Comparison of ENCODE assay signal across 8 cellular contexts in genomic region chr6:4155848-4156466, GRCh38.
DNase-seq lines count a peak whose midpoint lies in the region; ATAC-seq lines count a peak whose summit lies in the region.

No MANE protein-coding gene starts in this region.

- DNase-seq in AG08395 (ENCODE audit: low spot score) (peak; percentile 83), HPDE6-E6E7 (ENCODE audit: extremely low spot score) (peak; percentile 76), NCI-H82 treated with DMSO at 0.1 percent for 48 hours (lab: John Stamatoyannopoulos, UW; ENCODE audit: unreplicated experiment) (peak; percentile 68), memory B cell (ENCODE audit: low spot score in 2 of 2) (peak; percentile 74)
- peak; percentile 73 to 83 for DNase-seq in activated CD4-positive, alpha-beta T cell treated with anti-CD3 and anti-CD28 coated beads, Interleukin-2, amount 50 U/mL, for 48 hours
- peak; percentile 70 for DNase-seq in effector CD8-positive, alpha-beta T cell (lab: John Stamatoyannopoulos, UW)
- peak; percentile 71 for DNase-seq in stimulated activated CD8-positive, alpha-beta memory T cell treated with anti-CD3 and anti-CD28 coated beads, Interleukin-15, amount 100 ng/mL, for 1 hour (ENCODE audit: low read depth)

- H3K27me3 Mint-ChIP-seq in memory B cell, result peaks cover 9% of the 10 kb centered on the region

- H3K4me1 Mint-ChIP-seq in memory B cell, result peaks cover 2% of the 10 kb centered on the region

- ATAC-seq in GM18909 (IDR thresholded peaks at IDR 0.05; ENCODE audit: poor library complexity, unreplicated experiment) (peak; percentile 83), memory B cell (ENCODE audit: low read depth) (peak; percentile 92)

- no peaks in the 10 kb centered on the region for H3K36me3 Mint-ChIP-seq in memory B cell

- H3K27ac Mint-ChIP-seq in memory B cell, result no peak overlapping the region

- no peak overlapping the region for H3K4me3 Mint-ChIP-seq in memory B cell

- H3K9me3 Mint-ChIP-seq in memory B cell, result no peaks in the 10 kb centered on the region

Comparison
In these comparisons a context has a peak if more than half of its experiments do, and no peak if none do; other contexts are left out.
1. Peak in every context shown above with its lines: DNase-seq and ATAC-seq.